In the genomic region with DNA sequence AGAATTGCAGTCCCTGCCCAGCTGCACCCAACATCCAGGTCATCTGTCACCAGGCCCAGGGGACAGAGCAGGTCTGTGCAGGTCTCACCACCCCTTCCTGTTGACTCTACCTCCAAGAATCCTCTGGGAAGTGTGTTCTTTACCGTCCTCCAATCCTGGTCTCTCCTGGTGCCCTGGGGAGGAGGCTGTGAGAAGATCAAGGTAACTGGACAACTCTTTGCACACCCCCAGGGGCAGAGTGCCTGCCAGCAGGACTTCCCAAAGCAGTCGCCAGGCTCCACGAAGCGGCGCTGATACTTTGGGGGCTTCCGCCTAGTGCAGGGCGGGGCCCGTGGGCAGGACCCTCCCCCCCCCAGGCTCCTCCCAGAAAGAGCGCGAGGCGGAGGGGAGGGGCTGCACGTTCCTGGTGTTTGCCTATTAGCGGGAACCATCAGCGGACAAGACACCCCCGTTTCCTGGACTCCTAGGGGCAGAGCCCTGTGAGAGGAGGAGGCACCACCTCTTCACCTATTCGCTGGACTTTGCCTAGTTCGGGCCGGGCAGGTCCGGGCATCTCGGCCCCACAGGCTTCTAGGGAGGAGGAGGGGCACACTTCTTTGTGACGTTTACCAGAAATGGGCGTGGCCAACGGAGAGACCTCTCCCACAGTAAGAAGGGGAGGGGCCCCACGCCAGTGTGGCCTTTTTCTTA, we compare ENCODE assay signal across 8 cellular contexts.
DNase-seq lines count a peak whose midpoint lies in the region; ATAC-seq and TF ChIP-seq lines count a peak whose summit lies in the region.

No MANE protein-coding gene starts in this region.

- H3K9ac ChIP-seq in KMS-11: peak overlapping the region; percentile 18; the same call in 1 of the 2 replicates

- no peaks in the 10 kb centered on the region for H3K4me1 ChIP-seq in KMS-11 (ENCODE audit: low read depth, poor library complexity, severe bottlenecking)

- H3K4me2 ChIP-seq in KMS-11: no peak overlapping the region

- TF ChIP-seq CTCF in KMS-11 (conservative IDR thresholded peaks at IDR 0.05; ENCODE audit: low read depth, low read length): no peak
- TF ChIP-seq CTCF in GM13977 (IDR thresholded peaks at IDR 0.05; ENCODE audit: extremely low read depth, insufficient read depth, missing control alignments): no peak

- no peak overlapping the region for H3K27ac ChIP-seq in KMS-11
- H3K27ac ChIP-seq in skin epidermis: peak overlapping the region in 1 of 21 experiments; percentile 18

- no peak for ATAC-seq in HG02884 (IDR thresholded peaks at IDR 0.05; ENCODE audit: unreplicated experiment)

- H4K20me1 ChIP-seq in KMS-11 (ENCODE audit: insufficient read depth): no peaks in the 10 kb centered on the region

- H3K27me3 ChIP-seq in KMS-11 (ENCODE audit: insufficient read depth, low read depth): no peaks in the 10 kb centered on the region

- H3K4me3 ChIP-seq in KMS-11 (IDR thresholded peaks at IDR 0.05; ENCODE audit: insufficient read depth, low read depth, low read length) (no peak overlapping the region), skin epidermis (peak overlapping the region in 4 of 7 experiments; percentile 19 to 32 (median 28))

- peak overlapping the region; percentile 41; the same call in 1 of the 2 replicates for H2AFZ ChIP-seq in KMS-11 (ENCODE audit: low read depth)

- in situ Hi-C loops in GM13977 (cut with MboI; ENCODE audit: low pct_unique_long_range_greater_than_20kb, low sequenced_read_pairs, unreplicated experiment): no loop called here

- DNase-seq in amniotic epithelial cell (ENCODE audit: low read depth) (peak; percentile 66), iPS-NIHi7 (ENCODE audit: extremely low spot score) (peak; percentile 62), NCI-H2196 (lab: John Stamatoyannopoulos, UW; ENCODE audit: unreplicated experiment) (no peak), GM13977 (ENCODE audit: low spot score) (no peak), NCI-H526 treated with DMSO at 0.1 percent for 48 hours (lab: John Stamatoyannopoulos, UW) (no peak)

- H3K79me2 ChIP-seq in KMS-11 (ENCODE audit: insufficient read depth, low read depth): no peaks in the 10 kb centered on the region

- no peaks in the 10 kb centered on the region for H3K36me3 ChIP-seq in KMS-11 (ENCODE audit: insufficient read depth)

Comparison
In these comparisons a context has a peak if more than half of its experiments do, and no peak if none do; other contexts are left out.
1. DNase-seq: peak in amniotic epithelial cell (single experiment) and iPS-NIHi7 (single experiment); none in NCI-H2196 (single experiment), GM13977 (single experiment) and NCI-H526 treated with DMSO at 0.1 percent for 48 hours (single experiment).